Comparison of ENCODE assay signal across 1 cellular context in the genomic region with DNA sequence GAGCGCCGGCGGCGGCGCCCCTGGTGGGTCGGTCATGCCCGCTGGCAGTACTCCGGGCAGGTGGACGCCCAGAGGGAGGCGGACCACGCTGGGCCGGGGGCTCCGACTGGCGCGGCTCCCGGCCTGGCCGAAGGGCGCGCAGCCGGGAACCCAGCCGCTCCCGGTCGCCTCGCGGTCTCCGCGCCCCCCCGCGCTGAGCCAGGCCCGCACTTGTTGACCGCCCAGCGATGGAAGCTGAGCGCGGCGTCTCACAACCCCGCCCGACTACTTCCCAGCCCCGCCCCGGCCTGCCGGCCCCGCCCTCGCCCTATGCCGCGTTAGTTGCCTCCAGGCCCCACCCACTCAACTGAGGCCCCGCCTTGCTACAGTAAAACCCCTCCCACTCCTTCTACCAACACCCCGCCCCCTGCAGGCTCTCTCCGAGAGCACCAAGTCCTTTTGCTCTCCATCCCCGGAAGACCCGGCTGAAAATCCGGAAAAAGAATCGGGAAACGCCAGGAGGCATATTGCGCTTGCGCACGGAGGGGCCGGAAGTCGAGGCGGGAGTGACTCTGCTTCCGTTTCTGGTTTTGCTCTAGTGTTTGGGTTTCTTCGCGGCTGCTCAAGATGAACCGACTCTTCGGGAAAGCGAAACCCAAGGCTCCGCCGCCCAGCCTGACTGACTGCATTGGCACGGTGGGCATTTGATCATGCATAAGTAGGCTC.
TF ChIP-seq lines count a peak whose summit lies in the region.

A gene (minus strand): TSS at position 236 of the 705 bp plus-strand sequence.
A gene (plus strand): TSS at position 577 of the 705 bp plus-strand sequence. CDS start 30 bp downstream, at position 607.

TF ChIP-seq in K562, 482 proteins besides CTCF, POLR2A, EP300 and RAD21 (continued from another document and continues in another):
- TF ChIP-seq, protein P1, sequence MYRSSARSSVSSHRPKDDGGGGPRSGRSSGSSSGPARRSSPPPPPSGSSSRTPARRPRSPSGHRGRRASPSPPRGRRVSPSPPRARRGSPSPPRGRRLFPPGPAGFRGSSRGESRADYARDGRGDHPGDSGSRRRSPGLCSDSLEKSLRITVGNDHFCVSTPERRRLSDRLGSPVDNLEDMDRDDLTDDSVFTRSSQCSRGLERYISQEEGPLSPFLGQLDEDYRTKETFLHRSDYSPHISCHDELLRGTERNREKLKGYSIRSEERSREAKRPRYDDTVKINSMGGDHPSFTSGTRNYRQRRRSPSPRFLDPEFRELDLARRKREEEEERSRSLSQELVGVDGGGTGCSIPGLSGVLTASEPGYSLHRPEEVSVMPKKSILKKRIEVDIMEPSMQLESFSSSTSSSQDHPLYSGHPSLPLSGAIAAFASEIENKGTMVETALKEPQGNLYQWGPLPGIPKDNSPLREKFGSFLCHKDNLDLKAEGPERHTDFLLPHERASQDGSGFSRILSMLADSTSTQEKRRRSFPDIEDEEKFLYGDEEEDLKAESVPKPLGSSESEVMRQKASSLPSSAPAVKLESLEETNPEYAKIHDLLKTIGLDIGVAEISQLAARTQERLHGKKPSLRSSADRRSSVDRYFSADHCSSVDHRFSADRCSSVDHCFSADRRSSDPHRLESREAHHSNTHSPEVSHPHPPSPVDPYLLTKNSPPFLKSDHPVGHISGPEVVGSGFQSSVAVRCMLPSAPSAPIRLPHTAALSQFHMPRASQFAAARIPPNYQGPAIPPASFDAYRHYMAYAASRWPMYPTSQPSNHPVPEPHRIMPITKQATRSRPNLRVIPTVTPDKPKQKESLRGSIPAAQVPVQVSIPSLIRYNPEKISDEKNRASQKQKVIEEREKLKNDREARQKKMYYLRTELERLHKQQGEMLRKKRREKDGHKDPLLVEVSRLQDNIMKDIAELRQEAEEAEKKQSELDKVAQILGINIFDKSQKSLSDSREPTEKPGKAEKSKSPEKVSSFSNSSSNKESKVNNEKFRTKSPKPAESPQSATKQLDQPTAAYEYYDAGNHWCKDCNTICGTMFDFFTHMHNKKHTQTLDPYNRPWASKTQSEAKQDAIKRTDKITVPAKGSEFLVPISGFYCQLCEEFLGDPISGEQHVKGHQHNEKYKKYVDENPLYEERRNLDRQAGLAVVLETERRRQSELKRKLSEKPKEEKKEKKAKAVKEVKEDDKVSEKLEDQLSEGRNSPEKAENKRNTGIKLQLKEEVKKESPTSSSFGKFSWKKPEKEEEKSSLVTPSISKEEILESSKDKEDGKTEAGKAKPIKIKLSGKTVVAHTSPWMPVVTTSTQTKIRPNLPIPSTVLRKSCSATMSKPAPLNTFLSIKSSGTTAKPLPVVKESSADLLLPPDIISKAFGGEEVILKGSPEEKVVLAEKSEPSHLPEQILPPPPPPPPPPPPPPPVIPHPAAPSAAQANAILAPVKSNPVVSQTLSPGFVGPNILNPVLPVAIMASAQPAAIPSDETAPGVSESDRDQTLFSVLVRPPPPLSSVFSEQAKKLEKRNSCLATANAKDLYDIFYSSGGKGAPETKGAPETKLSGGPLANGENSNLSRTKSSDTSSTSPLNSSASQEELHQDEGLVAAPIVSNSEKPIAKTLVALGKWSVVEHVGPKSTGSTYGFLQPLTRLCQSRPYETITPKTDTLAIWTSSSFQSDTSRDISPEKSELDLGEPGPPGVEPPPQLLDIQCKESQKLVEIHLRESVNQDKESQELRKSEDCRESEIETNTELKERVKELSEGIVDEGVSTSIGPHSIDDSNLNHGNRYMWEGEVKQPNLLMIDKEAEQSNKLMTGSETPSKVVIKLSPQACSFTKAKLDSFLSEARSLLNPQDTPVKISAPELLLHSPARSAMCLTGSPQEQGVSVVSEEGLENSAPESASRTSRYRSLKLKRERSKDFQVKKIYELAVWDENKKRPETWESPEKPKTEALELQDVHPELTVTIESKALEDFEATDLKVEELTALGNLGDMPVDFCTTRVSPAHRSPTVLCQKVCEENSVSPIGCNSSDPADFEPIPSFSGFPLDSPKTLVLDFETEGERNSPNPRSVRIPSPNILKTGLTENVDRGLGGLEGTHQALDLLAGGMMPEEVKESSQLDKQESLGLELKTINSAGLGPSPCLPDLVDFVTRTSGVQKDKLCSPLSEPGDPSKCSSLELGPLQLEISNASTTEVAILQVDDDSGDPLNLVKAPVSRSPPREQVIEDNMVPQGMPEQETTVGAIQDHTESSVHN (IDR thresholded peaks at IDR 0.05; ENCODE audit: borderline replicate concordance in 1 of 2, low read depth in 1 of 2), result no peak
- TF ChIP-seq JUN (IDR thresholded peaks at IDR 0.05; ENCODE audit: borderline replicate concordance, low read depth, low read length), result no peak
- no peak for TF ChIP-seq JUN (CRISPR knock-in tag; IDR thresholded peaks at IDR 0.05; ENCODE audit: borderline replicate concordance)
- TF ChIP-seq ZC3H4 (CRISPR knock-in tag; IDR thresholded peaks at IDR 0.05; ENCODE audit: borderline replicate concordance), result no peak
- TF ChIP-seq ZNF184 (CRISPR knock-in tag; IDR thresholded peaks at IDR 0.05), result no peak
- no peak for TF ChIP-seq FOXJ2 (tag; IDR thresholded peaks at IDR 0.05)
- TF ChIP-seq ZNF695 (CRISPR knock-in tag; IDR thresholded peaks at IDR 0.05), result no peak
- no peak for TF ChIP-seq ZNF77 (CRISPR knock-in tag; IDR thresholded peaks at IDR 0.05)
- TF ChIP-seq, protein P2, sequence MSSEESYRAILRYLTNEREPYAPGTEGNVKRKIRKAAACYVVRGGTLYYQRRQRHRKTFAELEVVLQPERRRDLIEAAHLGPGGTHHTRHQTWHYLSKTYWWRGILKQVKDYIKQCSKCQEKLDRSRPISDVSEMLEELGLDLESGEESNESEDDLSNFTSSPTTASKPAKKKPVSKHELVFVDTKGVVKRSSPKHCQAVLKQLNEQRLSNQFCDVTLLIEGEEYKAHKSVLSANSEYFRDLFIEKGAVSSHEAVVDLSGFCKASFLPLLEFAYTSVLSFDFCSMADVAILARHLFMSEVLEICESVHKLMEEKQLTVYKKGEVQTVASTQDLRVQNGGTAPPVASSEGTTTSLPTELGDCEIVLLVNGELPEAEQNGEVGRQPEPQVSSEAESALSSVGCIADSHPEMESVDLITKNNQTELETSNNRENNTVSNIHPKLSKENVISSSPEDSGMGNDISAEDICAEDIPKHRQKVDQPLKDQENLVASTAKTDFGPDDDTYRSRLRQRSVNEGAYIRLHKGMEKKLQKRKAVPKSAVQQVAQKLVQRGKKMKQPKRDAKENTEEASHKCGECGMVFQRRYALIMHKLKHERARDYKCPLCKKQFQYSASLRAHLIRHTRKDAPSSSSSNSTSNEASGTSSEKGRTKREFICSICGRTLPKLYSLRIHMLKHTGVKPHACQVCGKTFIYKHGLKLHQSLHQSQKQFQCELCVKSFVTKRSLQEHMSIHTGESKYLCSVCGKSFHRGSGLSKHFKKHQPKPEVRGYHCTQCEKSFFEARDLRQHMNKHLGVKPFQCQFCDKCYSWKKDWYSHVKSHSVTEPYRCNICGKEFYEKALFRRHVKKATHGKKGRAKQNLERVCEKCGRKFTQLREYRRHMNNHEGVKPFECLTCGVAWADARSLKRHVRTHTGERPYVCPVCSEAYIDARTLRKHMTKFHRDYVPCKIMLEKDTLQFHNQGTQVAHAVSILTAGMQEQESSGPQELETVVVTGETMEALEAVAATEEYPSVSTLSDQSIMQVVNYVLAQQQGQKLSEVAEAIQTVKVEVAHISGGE (CRISPR knock-in tag; IDR thresholded peaks at IDR 0.05), result peak in 1 of 3 experiments; percentile 85; a peak in 2 of 6 replicates
- TF ChIP-seq, protein P3, sequence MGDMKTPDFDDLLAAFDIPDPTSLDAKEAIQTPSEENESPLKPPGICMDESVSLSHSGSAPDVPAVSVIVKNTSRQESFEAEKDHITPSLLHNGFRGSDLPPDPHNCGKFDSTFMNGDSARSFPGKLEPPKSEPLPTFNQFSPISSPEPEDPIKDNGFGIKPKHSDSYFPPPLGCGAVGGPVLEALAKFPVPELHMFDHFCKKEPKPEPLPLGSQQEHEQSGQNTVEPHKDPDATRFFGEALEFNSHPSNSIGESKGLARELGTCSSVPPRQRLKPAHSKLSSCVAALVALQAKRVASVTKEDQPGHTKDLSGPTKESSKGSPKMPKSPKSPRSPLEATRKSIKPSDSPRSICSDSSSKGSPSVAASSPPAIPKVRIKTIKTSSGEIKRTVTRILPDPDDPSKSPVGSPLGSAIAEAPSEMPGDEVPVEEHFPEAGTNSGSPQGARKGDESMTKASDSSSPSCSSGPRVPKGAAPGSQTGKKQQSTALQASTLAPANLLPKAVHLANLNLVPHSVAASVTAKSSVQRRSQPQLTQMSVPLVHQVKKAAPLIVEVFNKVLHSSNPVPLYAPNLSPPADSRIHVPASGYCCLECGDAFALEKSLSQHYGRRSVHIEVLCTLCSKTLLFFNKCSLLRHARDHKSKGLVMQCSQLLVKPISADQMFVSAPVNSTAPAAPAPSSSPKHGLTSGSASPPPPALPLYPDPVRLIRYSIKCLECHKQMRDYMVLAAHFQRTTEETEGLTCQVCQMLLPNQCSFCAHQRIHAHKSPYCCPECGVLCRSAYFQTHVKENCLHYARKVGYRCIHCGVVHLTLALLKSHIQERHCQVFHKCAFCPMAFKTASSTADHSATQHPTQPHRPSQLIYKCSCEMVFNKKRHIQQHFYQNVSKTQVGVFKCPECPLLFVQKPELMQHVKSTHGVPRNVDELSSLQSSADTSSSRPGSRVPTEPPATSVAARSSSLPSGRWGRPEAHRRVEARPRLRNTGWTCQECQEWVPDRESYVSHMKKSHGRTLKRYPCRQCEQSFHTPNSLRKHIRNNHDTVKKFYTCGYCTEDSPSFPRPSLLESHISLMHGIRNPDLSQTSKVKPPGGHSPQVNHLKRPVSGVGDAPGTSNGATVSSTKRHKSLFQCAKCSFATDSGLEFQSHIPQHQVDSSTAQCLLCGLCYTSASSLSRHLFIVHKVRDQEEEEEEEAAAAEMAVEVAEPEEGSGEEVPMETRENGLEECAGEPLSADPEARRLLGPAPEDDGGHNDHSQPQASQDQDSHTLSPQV (IDR thresholded peaks at IDR 0.05), result no peak
- TF ChIP-seq, protein P4, sequence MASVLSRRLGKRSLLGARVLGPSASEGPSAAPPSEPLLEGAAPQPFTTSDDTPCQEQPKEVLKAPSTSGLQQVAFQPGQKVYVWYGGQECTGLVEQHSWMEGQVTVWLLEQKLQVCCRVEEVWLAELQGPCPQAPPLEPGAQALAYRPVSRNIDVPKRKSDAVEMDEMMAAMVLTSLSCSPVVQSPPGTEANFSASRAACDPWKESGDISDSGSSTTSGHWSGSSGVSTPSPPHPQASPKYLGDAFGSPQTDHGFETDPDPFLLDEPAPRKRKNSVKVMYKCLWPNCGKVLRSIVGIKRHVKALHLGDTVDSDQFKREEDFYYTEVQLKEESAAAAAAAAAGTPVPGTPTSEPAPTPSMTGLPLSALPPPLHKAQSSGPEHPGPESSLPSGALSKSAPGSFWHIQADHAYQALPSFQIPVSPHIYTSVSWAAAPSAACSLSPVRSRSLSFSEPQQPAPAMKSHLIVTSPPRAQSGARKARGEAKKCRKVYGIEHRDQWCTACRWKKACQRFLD (CRISPR knock-in tag; IDR thresholded peaks at IDR 0.05), result no peak
- TF ChIP-seq WHSC1 (IDR thresholded peaks at IDR 0.05; ENCODE audit: low read length), result no peak
- TF ChIP-seq, protein P5, sequence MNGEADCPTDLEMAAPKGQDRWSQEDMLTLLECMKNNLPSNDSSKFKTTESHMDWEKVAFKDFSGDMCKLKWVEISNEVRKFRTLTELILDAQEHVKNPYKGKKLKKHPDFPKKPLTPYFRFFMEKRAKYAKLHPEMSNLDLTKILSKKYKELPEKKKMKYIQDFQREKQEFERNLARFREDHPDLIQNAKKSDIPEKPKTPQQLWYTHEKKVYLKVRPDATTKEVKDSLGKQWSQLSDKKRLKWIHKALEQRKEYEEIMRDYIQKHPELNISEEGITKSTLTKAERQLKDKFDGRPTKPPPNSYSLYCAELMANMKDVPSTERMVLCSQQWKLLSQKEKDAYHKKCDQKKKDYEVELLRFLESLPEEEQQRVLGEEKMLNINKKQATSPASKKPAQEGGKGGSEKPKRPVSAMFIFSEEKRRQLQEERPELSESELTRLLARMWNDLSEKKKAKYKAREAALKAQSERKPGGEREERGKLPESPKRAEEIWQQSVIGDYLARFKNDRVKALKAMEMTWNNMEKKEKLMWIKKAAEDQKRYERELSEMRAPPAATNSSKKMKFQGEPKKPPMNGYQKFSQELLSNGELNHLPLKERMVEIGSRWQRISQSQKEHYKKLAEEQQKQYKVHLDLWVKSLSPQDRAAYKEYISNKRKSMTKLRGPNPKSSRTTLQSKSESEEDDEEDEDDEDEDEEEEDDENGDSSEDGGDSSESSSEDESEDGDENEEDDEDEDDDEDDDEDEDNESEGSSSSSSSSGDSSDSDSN (IDR thresholded peaks at IDR 0.05; ENCODE audit: borderline replicate concordance in 1 of 2, low read depth in 2 of 2, low read length in 2 of 2), result no peak
- no peak for TF ChIP-seq KAT7 (CRISPR knock-in tag; IDR thresholded peaks at IDR 0.05; ENCODE audit: borderline replicate concordance)
- peak; percentile 1 for TF ChIP-seq FIP1L1 (IDR thresholded peaks at IDR 0.05; ENCODE audit: low read depth, low read length, poor library complexity, severe bottlenecking)
- no peak for TF ChIP-seq EP400 (IDR thresholded peaks at IDR 0.05)
- no peak for TF ChIP-seq FOXP1 (CRISPR knock-in tag; IDR thresholded peaks at IDR 0.05)
- no peak for TF ChIP-seq DPF2 (IDR thresholded peaks at IDR 0.05)
- 0 out of 2 replicates have a peak, but pooled peaks have one; percentile 17 for TF ChIP-seq SPI1 (IDR thresholded peaks at IDR 0.05; ENCODE audit: borderline replicate concordance, low read depth, low read length)
- TF ChIP-seq MTA3 (IDR thresholded peaks at IDR 0.05; ENCODE audit: borderline replicate concordance), result no peak
- no peak for TF ChIP-seq FOXJ3 (CRISPR knock-in tag; IDR thresholded peaks at IDR 0.05)
- no peak for TF ChIP-seq ZNF75A (CRISPR knock-in tag; IDR thresholded peaks at IDR 0.05)
- peak; percentile 36 to 63; a peak in 1 of 4 replicates for TF ChIP-seq NONO (IDR thresholded peaks at IDR 0.05; ENCODE audit: low read depth in 2 of 2, low read length in 1 of 2)
- no peak for TF ChIP-seq ZNF444 (CRISPR knock-in tag; IDR thresholded peaks at IDR 0.05)
- no peak for TF ChIP-seq SRSF7 (optimal IDR thresholded peaks at IDR 0.05; ENCODE audit: low read depth, low read length)
- no peak for TF ChIP-seq RFX1 (IDR thresholded peaks at IDR 0.05)
- TF ChIP-seq NCOA1 (IDR thresholded peaks at IDR 0.05; ENCODE audit: low read depth), result no peak
- no peak for TF ChIP-seq ZNF23 (CRISPR knock-in tag; IDR thresholded peaks at IDR 0.05)
- TF ChIP-seq SRSF3 (IDR thresholded peaks at IDR 0.05; ENCODE audit: insufficient read depth, low read length), result no peak
- no peak for TF ChIP-seq ZNF384 (IDR thresholded peaks at IDR 0.05; ENCODE audit: low read depth, low read length)
- peak; percentile 94 to 95 for TF ChIP-seq NRF1 (conservative IDR thresholded peaks at IDR 0.05 in 1 of 2, IDR thresholded peaks at IDR 0.05 in 1 of 2)
- TF ChIP-seq HDAC8 (tag; IDR thresholded peaks at IDR 0.05), result no peak
- no peak for TF ChIP-seq TEAD2 (tag; IDR thresholded peaks at IDR 0.05)
- no peak for TF ChIP-seq ADNP (tag; IDR thresholded peaks at IDR 0.05)
- TF ChIP-seq BRCA1 (IDR thresholded peaks at IDR 0.05), result no peak
- no peak for TF ChIP-seq BRCA1 (CRISPR knock-in tag; IDR thresholded peaks at IDR 0.05)
- no peak for TF ChIP-seq NFIC (IDR thresholded peaks at IDR 0.05)
- no peak for TF ChIP-seq HDAC2 (IDR thresholded peaks at IDR 0.05)
- TF ChIP-seq NFYB (IDR thresholded peaks at IDR 0.05; ENCODE audit: extremely low read depth, insufficient read length), result no peak
- no peak for TF ChIP-seq MEF2A (IDR thresholded peaks at IDR 0.05; ENCODE audit: control insufficient read depth, low read depth, low read length)
- no peak for TF ChIP-seq KHSRP (IDR thresholded peaks at IDR 0.05)
- no peak for TF ChIP-seq TRIM24 (IDR thresholded peaks at IDR 0.05)
- no peak for TF ChIP-seq PYGO2 (tag; IDR thresholded peaks at IDR 0.05)
- no peak for TF ChIP-seq PHF21A (IDR thresholded peaks at IDR 0.05; ENCODE audit: borderline replicate concordance, low read depth)
